8 cellular contexts compared by ENCODE assay signal in the genomic region with DNA sequence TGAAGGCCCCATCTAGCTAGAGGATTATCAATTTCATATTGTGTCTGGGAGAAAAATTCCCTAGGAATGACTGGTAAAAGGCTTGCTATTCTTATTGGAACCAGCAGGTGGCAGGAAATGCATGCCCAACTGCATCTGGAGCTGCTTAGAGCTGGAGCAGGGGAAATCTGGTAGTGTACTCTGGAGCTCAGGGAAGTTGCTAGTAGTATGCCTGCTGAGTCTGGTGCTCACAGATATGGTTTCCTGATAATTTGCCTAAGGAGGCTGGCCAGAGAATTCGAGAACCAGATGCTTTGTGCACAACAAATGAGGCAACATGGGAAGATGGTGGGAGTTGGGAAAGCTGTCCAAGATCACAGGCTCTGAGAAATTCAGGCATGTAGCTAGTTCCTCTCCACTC. TPM values are rescaled to one million over a fixed set of nuclear protein-coding genes. Genes with fewer than 3 reads are reported as not detected.
DNase-seq lines count a peak whose midpoint lies in the region; ATAC-seq and TF ChIP-seq lines count a peak whose summit lies in the region.

No MANE protein-coding gene starts in this region.

- H3K4me1 Mint-ChIP-seq in effector memory CD8-positive, alpha-beta T cell (ENCODE audit: low read depth in 2 of 2), result peaks cover 8% of the 10 kb centered on the region in 2 donors

- peaks cover 62% of the 10 kb centered on the region for H3K36me3 ChIP-seq in SK-N-MC (ENCODE audit: insufficient read depth, low read length)
- peaks cover 2 to 3% of the 10 kb centered on the region in 2 donors for H3K36me3 ChIP-seq in lung (ENCODE audit: control insufficient read depth in 2 of 2, insufficient read depth in 2 of 2, low read length in 2 of 2)
- no peaks in the 10 kb centered on the region for H3K36me3 ChIP-seq in upper lobe of left lung

- H3K9ac ChIP-seq in SK-N-MC (ENCODE audit: insufficient read length), result no peak overlapping the region

- peak; percentile 86 for TF ChIP-seq CTCF in lung (IDR thresholded peaks at IDR 0.05; ENCODE audit: control extremely low read depth, extremely low read depth)
- peak; percentile 57 to 80 (median 70) for TF ChIP-seq CTCF in upper lobe of left lung (IDR thresholded peaks at IDR 0.05)

- no peaks in the 10 kb centered on the region for H3K27me3 ChIP-seq in lung (ENCODE audit: control insufficient read depth, insufficient read depth)
- no peaks in the 10 kb centered on the region for H3K27me3 ChIP-seq in upper lobe of left lung

- no peaks in the 10 kb centered on the region for H3K27me3 Mint-ChIP-seq in effector memory CD8-positive, alpha-beta T cell

- H3K4me3 Mint-ChIP-seq in effector memory CD8-positive, alpha-beta T cell, result no peak overlapping the region

- H3K4me1 ChIP-seq in lung (ENCODE audit: control insufficient read depth in 2 of 2, insufficient read depth in 2 of 2, low read length in 2 of 2), result peaks cover 0 to 11% of the 10 kb centered on the region in 2 donors
- H3K4me1 ChIP-seq in upper lobe of left lung, result no peaks in the 10 kb centered on the region

- no peaks in the 10 kb centered on the region for H3K9me3 ChIP-seq in SK-N-MC (ENCODE audit: low read depth, low read length)
- no peaks in the 10 kb centered on the region for H3K9me3 ChIP-seq in lung (ENCODE audit: control insufficient read depth in 2 of 2, insufficient read depth in 1 of 2, low read length in 1 of 2)
- no peaks in the 10 kb centered on the region for H3K9me3 ChIP-seq in upper lobe of left lung

- H3K36me3 Mint-ChIP-seq in effector memory CD8-positive, alpha-beta T cell (ENCODE audit: insufficient read depth), result no peaks in the 10 kb centered on the region

- TF ChIP-seq POLR2A in upper lobe of left lung (IDR thresholded peaks at IDR 0.05), result no peak

- H3K27ac Mint-ChIP-seq in effector memory CD8-positive, alpha-beta T cell, result no peak overlapping the region

- 13 to 26% methylated on average over 1 of the region's 1 CpG for WGBS in lung, 2 donors
- WGBS in upper lobe of left lung, 2 donors, result 18 to 42% methylated on average over 1 of the region's 1 CpG

- H3K27ac ChIP-seq in SK-N-MC (no peak overlapping the region), lung (ENCODE audit: low read depth in 1 of 2, low read length in 1 of 2) (no peak overlapping the region), upper lobe of left lung (no peak overlapping the region)

- DNase-seq in activated T-cell treated with anti-CD3 and anti-CD28 coated beads for 48 hours (ENCODE audit: low read depth) (peak; percentile 3), MV-4-11 (lab: John Stamatoyannopoulos, UW) (peak; percentile 30), SK-N-MC (ENCODE audit: low read depth, low spot score) (peak; percentile 12), lung (ENCODE audit: low spot score) (peak; percentile 47), upper lobe of left lung (peak in 1 of 2 donors; percentile 36)
- DNase-seq in activated T-cell treated with anti-CD3 and anti-CD28 coated beads, Interleukin-2, amount 50 U/mL, for 48 hours, result no peak
- peak; percentile 30 to 40 (median 37) for DNase-seq in effector memory CD8-positive, alpha-beta T cell

- no peak overlapping the region for H3K4me3 ChIP-seq in SK-N-MC
- no peak overlapping the region for H3K4me3 ChIP-seq in lung
- H3K4me3 ChIP-seq in upper lobe of left lung, result no peak overlapping the region

- TF ChIP-seq EP300 in upper lobe of left lung (IDR thresholded peaks at IDR 0.05), result no peak

- ATAC-seq in GM21619 (IDR thresholded peaks at IDR 0.05; ENCODE audit: unreplicated experiment), result peak; percentile 78
- ATAC-seq in effector memory CD8-positive, alpha-beta T cell (replicated peaks), result peak; percentile 56
- ATAC-seq in lung (ENCODE audit: insufficient read depth, low FRiP score), result peak; percentile 53
- peak; percentile 73 to 76 for ATAC-seq in upper lobe of left lung (ENCODE audit: low FRiP score in 2 of 2)

- no peaks in the 10 kb centered on the region for H3K9me3 Mint-ChIP-seq in effector memory CD8-positive, alpha-beta T cell

RNA-seq across cellular contexts. Expression of gene G3BP1, which starts 53.7 kb away (rescaled TPM):
- 100 to 1,000 TPM; 134 to 171 TPM for total RNA-seq in lung
- polyA plus RNA-seq in lung, result 10 to 100 TPM; 19.1 to 40.5 TPM
- 100 to 1,000 TPM in 2 of 6 donors, 10 to 100 TPM in 4; 40.9 to 169 (median 81.6) TPM for total RNA-seq in upper lobe of left lung

Comparison
In these comparisons a context has a peak if more than half of its experiments do, and no peak if none do; other contexts are left out.
1. DNase-seq: peak in activated T-cell treated with anti-CD3 and anti-CD28 coated beads for 48 hours (single experiment), MV-4-11 (single experiment), SK-N-MC (single experiment), effector memory CD8-positive, alpha-beta T cell (3 of 3) and lung (single experiment); none in activated T-cell treated with anti-CD3 and anti-CD28 coated beads, Interleukin-2, amount 50 U/mL, for 48 hours (0 of 2).
2. Peak in every context shown above with its lines, with median percentiles within 50 percentile points of each other: ATAC-seq.